19 cellular contexts compared by ENCODE assay signal in genomic region chr1:36625253-36625958, GRCh38.
A peak's percentile ranks its signal among the peaks of the same experiment; 100 is the strongest.
DNase-seq lines count a peak whose midpoint lies in the region; ATAC-seq and TF ChIP-seq lines count a peak whose summit lies in the region.
"Had no signal": no experiment of that assay in that cellular context is flagged by ENCODE, and none has a peak within 500 bp of the region (broad histone marks: within the 10 kb centered on the region; RNA-seq: fewer than 3 reads in every experiment).

No MANE protein-coding gene starts in this region.

- no peak overlapping the region for H3K4ac ChIP-seq in trophoblast cell (ENCODE audit: low read depth, low read length)

- intact Hi-C loops in dorsolateral prefrontal cortex (cut with DNase I): no loop called here

- H3K36me3 ChIP-seq in trophoblast cell (ENCODE audit: control insufficient read depth in 1 of 2, insufficient read depth in 2 of 2, low read length in 2 of 2): no peaks in the 10 kb centered on the region
- H3K36me3 ChIP-seq: BLaER1 treated with 17β-estradiol and CSF1 and Interleukin-3, amounts not matched to agents 10 nM and 100 nM; Peyer's patch had no signal

- H3K4me1 ChIP-seq in trophoblast cell (ENCODE audit: control insufficient read depth in 1 of 2, insufficient read depth in 2 of 2, low read length in 2 of 2): no peaks in the 10 kb centered on the region
- H3K4me1 ChIP-seq: BLaER1 treated with 17β-estradiol and CSF1 and Interleukin-3, amounts not matched to agents 10 nM and 100 nM; Peyer's patch had no signal

- no peak overlapping the region for H2BK12ac ChIP-seq in trophoblast cell (ENCODE audit: low read length)

- H3K27ac ChIP-seq in dorsolateral prefrontal cortex: peak overlapping the region in 42 of 59 donors; percentile 12 to 82 (median 56)
- no peak overlapping the region for H3K27ac ChIP-seq in trophoblast cell (ENCODE audit: low read depth, low read length)
- H3K27ac ChIP-seq: BLaER1 treated with 17β-estradiol and CSF1 and Interleukin-3, amounts not matched to agents 10 nM and 100 nM; Peyer's patch had no signal

- ATAC-seq in GM21737 (IDR thresholded peaks at IDR 0.05; ENCODE audit: unreplicated experiment): no peak
- no peak for ATAC-seq in HG03469 (IDR thresholded peaks at IDR 0.05; ENCODE audit: unreplicated experiment)

- H4K8ac ChIP-seq in trophoblast cell (ENCODE audit: low read depth, low read length): no peak overlapping the region

- no peak overlapping the region for H3K4me3 ChIP-seq in dorsolateral prefrontal cortex
- peak overlapping the region; percentile 37 for H3K4me3 ChIP-seq in trophoblast cell (ENCODE audit: low read depth, low read length)
- H3K4me3 ChIP-seq: BLaER1 treated with 17β-estradiol and CSF1 and Interleukin-3, amounts not matched to agents 10 nM and 100 nM; Peyer's patch had no signal

- no peak overlapping the region for H3K14ac ChIP-seq in trophoblast cell (ENCODE audit: low read length)

- H3K9me3 ChIP-seq in trophoblast cell (ENCODE audit: insufficient read depth, low read depth, low read length): peaks cover 4% of the 10 kb centered on the region

- WGBS in trophoblast cell (ENCODE audit: extremely low coverage, insufficient coverage, insufficient read length): no CpG with 5 or more reads among the region's 6 CpGs

- H4K91ac ChIP-seq in trophoblast cell (ENCODE audit: low read depth, low read length): no peak overlapping the region

- no peak for TF ChIP-seq CTCF in dorsolateral prefrontal cortex (IDR thresholded peaks at IDR 0.05 in 54 of 56, conservative IDR thresholded peaks at IDR 0.05 in 2 of 56; ENCODE audit: low read depth in 1 of 56, partially characterized antibody in 56 of 56)

- no peak overlapping the region for H2BK5ac ChIP-seq in trophoblast cell (ENCODE audit: low read depth, low read length, poor library complexity)

- H3K27me3 ChIP-seq in dorsolateral prefrontal cortex: peaks cover 0 to 10% (median 0%) of the 10 kb centered on the region in 45 donors
- H3K27me3 ChIP-seq in trophoblast cell (ENCODE audit: insufficient read depth, low read length): no peaks in the 10 kb centered on the region
- H3K27me3 ChIP-seq: BLaER1 treated with 17β-estradiol and CSF1 and Interleukin-3, amounts not matched to agents 10 nM and 100 nM; Peyer's patch had no signal

- H2AK5ac ChIP-seq in trophoblast cell (ENCODE audit: low read length): no peak overlapping the region

- H3K9ac ChIP-seq in trophoblast cell (ENCODE audit: low read length): no peak overlapping the region
- H3K9ac ChIP-seq: BLaER1 treated with 17β-estradiol and CSF1 and Interleukin-3, amounts not matched to agents 10 nM and 100 nM had no signal

- no peak overlapping the region for H4K12ac ChIP-seq in trophoblast cell (ENCODE audit: low read depth, low read length)

- H3K23ac ChIP-seq in trophoblast cell (ENCODE audit: low read length): no peak overlapping the region

- no peak overlapping the region for H3K18ac ChIP-seq in trophoblast cell (ENCODE audit: low read length)

- DNase-seq in NCI-H2107 (lab: John Stamatoyannopoulos, UW): peak; percentile 14
- no peak for DNase-seq in NCI-H2107 treated with DMSO at 0.1 percent for 48 hours (lab: John Stamatoyannopoulos, UW; ENCODE audit: unreplicated experiment)
- peak; percentile 56 for DNase-seq in NCI-H446 treated with DMSO at 0.1 percent for 48 hours (lab: John Stamatoyannopoulos, UW)
- DNase-seq in dorsolateral prefrontal cortex: no peak
- DNase-seq in trophoblast cell: no peak
- no peak for DNase-seq in NCI-H345 (lab: John Stamatoyannopoulos, UW)
- DNase-seq: 8988T; CD4-positive, alpha-beta memory T cell; GDM1; Kasumi-1; NCI-H1694 treated with DMSO at 0.1 percent for 48 hours; NCI-H2081 treated with DMSO at 0.1 percent for 48 hours; NCI-H226; NCI-H69; NK-92 treated with Interleukin-12 subunit alpha and Interleukin-12 subunit beta, amount 100 ng/mL, for 24 hours; Peyer's patch had no signal

- no peaks in the 10 kb centered on the region for H3K79me1 ChIP-seq in trophoblast cell (ENCODE audit: low read length)

- H2AFZ ChIP-seq in trophoblast cell (ENCODE audit: insufficient read depth, low read length, poor library complexity): no peak overlapping the region

- no peaks in the 10 kb centered on the region for H3K79me2 ChIP-seq in trophoblast cell (ENCODE audit: control insufficient read depth, insufficient read depth, low read length, poor library complexity)

- no peak overlapping the region for H3K4me2 ChIP-seq in trophoblast cell (ENCODE audit: low read length)
- H3K4me2 ChIP-seq: BLaER1 treated with 17β-estradiol and CSF1 and Interleukin-3, amounts not matched to agents 10 nM and 100 nM had no signal

- no peak overlapping the region for H2BK120ac ChIP-seq in trophoblast cell (ENCODE audit: insufficient read depth, low read length, poor library complexity)

Comparison
In these comparisons a context has a peak if more than half of its experiments do, and no peak if none do; other contexts are left out.
1. DNase-seq: peak in NCI-H2107 (single experiment) and NCI-H446 treated with DMSO at 0.1 percent for 48 hours (single experiment); none in NCI-H2107 treated with DMSO at 0.1 percent for 48 hours (single experiment), dorsolateral prefrontal cortex (0 of 10), trophoblast cell (0 of 2) and NCI-H345 (single experiment).